Comparison of ENCODE assay signal across 13 cellular contexts in genomic region chr17:17082878-17083277, GRCh38.
"Had no signal": no experiment of that assay in that cellular context is flagged by ENCODE, and none has a peak within 500 bp of the region (broad histone marks: within the 10 kb centered on the region; RNA-seq: fewer than 3 reads in every experiment).

No MANE protein-coding gene starts in this region.

- H3K9me3 ChIP-seq: ascending aorta, breast epithelium, gastroesophageal sphincter, pancreas, thyroid gland had no signal

- H3K27ac ChIP-seq: ascending aorta, breast epithelium, gastroesophageal sphincter, pancreas, thyroid gland had no signal

- H3K4me3 ChIP-seq: ascending aorta, breast epithelium, gastroesophageal sphincter, pancreas, thyroid gland had no signal

- H3K9me3 Mint-ChIP-seq: stimulated activated memory B cell treated with anti-CD40 and anti-IgM and Interleukin-4, amounts not matched to agents 10 μg/mL and 1 μg/mL and 100 μg/mL, for 72 hours; WTC11 had no signal

- DNase-seq: activated CD4-positive, alpha-beta T cell treated with anti-CD3 and anti-CD28 coated beads, Interleukin-2, amount 50 U/mL, for 1 hour; activated CD8-positive, alpha-beta memory T cell treated with anti-CD3 and anti-CD28 coated beads for 24 hours; activated naive CD4-positive, alpha-beta T cell; midbrain; stimulated activated CD4-positive, alpha-beta T cell treated with anti-CD3 and anti-CD28 coated beads, Interleukin-2, amount 100 ng/mL, for 48 hours; SW 1271; thyroid gland had no signal

- H3K4me3 Mint-ChIP-seq: stimulated activated memory B cell treated with anti-CD40 and anti-IgM and Interleukin-4, amounts not matched to agents 10 μg/mL and 1 μg/mL and 100 μg/mL, for 72 hours; WTC11 had no signal

- H3K36me3 ChIP-seq: breast epithelium had no signal

- H3K27me3 ChIP-seq: ascending aorta, breast epithelium, gastroesophageal sphincter, pancreas, thyroid gland had no signal

- ATAC-seq: gastroesophageal sphincter; pancreas; stimulated activated memory B cell treated with anti-CD40 and anti-IgM and Interleukin-4, amounts not matched to agents 10 μg/mL and 1 μg/mL and 100 μg/mL, for 72 hours; WTC11 had no signal

- H3K27me3 Mint-ChIP-seq: stimulated activated memory B cell treated with anti-CD40 and anti-IgM and Interleukin-4, amounts not matched to agents 10 μg/mL and 1 μg/mL and 100 μg/mL, for 72 hours had no signal

- H3K27ac Mint-ChIP-seq: stimulated activated memory B cell treated with anti-CD40 and anti-IgM and Interleukin-4, amounts not matched to agents 10 μg/mL and 1 μg/mL and 100 μg/mL, for 72 hours; WTC11 had no signal
